8 cellular contexts compared by ENCODE assay signal in the genomic region with DNA sequence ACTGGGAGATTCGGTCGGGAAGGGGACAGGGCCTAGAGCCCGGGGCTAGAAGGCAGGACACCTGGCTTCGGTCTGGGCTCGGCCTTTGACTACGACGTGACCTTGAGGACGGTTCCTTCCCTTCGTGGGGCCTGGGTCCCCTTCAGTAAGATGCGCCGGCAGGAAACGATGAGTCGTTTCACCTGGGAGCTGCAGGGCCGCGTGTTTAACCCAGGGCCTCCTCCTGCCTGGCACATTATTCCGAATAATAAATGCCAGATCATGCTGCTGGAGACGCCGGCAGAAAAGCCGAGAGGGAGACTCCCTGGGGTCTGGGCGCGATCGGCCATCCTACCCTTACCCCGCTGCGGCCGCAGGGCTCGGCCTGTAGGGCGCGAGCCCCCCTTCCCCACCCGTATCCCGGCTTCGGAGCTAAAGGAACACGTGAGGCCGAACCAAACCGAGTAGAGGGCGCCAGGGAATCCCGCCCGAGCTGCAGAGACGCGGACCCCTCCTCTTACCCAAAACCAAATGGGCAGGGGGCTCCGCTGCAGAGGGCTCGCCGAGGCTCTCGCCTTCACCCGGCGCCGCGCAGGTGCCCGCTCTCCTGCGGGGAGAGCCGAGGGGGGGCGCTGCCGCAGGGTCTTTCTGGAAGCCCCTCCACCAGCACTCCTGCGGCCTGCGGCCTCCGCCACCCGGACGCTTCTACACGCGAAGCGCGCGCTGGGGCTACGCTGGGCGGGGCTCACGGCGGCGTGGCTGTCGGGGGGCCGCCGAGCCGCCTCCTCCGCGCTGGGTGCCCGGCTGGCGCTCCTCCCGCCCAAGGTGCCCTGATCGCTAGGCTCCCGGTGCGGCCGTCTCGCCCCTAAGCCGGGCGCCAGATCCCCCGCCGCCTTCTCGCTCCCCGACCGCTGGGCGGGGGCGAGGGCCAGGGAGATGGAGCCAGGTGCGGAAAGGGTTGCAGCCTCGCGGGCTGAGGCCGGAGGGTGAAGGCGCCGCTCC. TPM values are rescaled to one million over a fixed set of nuclear protein-coding genes. Genes with fewer than 3 reads are reported as not detected.
DNase-seq lines count a peak whose midpoint lies in the region; ATAC-seq and TF ChIP-seq lines count a peak whose summit lies in the region.

A gene with protein sequence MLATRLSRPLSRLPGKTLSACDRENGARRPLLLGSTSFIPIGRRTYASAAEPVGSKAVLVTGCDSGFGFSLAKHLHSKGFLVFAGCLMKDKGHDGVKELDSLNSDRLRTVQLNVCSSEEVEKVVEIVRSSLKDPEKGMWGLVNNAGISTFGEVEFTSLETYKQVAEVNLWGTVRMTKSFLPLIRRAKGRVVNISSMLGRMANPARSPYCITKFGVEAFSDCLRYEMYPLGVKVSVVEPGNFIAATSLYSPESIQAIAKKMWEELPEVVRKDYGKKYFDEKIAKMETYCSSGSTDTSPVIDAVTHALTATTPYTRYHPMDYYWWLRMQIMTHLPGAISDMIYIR (minus strand): TSS at position 688 of the 981 bp plus-strand sequence. CDS start 9,525 bp downstream, outside the sequence.

- peak within 1 kb of the TSS; percentile 86 for H2AFZ ChIP-seq in smooth muscle cell (ENCODE audit: low read depth)

- H3K27me3 ChIP-seq in smooth muscle cell (ENCODE audit: low read depth) = peaks cover 28% of the 10 kb centered on the region

- no peaks in the 10 kb centered on the region for H3K36me3 ChIP-seq in smooth muscle cell (ENCODE audit: low read depth)

- TF ChIP-seq CTCF in LNCaP clone FGC (IDR thresholded peaks at IDR 0.05; ENCODE audit: control insufficient read depth, extremely low read depth, insufficient read depth) (no peak), smooth muscle cell (IDR thresholded peaks at IDR 0.05; ENCODE audit: borderline replicate concordance, insufficient read depth, poor library complexity, severe bottlenecking) (no peak)

- WGBS in smooth muscle cell (ENCODE audit: low lambda C conversion rate) = 3% methylated on average over 91 of the region's 96 CpGs

- H3K4me3 ChIP-seq in LNCaP clone FGC (ENCODE audit: low read depth, low read length) (peak within 1 kb of the TSS; percentile 95), iPS-11a (ENCODE audit: low read depth, low read length) (peak within 1 kb of the TSS; percentile 59), smooth muscle cell (peak within 1 kb of the TSS; percentile 67)

- peak within 1 kb of the TSS; percentile 85 for H3K4me2 ChIP-seq in smooth muscle cell

- peak; percentile 40 for DNase-seq in DMS153 treated with DMSO at 0.1 percent for 48 hours (lab: John Stamatoyannopoulos, UW; ENCODE audit: unreplicated experiment)
- no peak for DNase-seq in LNCaP clone FGC (ENCODE audit: low read depth)
- peak; percentile 26 to 64 (median 33) for DNase-seq in T-helper 1 cell
- no peak for DNase-seq in smooth muscle cell (lab: John Stamatoyannopoulos, UW; ENCODE audit: unreplicated experiment)
- no peak for DNase-seq in middle frontal gyrus (ENCODE audit: extremely low spot score, low spot score)

- H4K20me1 ChIP-seq in smooth muscle cell (ENCODE audit: low read depth) = no peaks in the 10 kb centered on the region

- ATAC-seq in GM21576 (IDR thresholded peaks at IDR 0.05; ENCODE audit: unreplicated experiment) = peak; percentile 29

- peaks cover 6% of the 10 kb centered on the region for H3K4me1 ChIP-seq in smooth muscle cell (ENCODE audit: low read depth)

- H3K79me2 ChIP-seq in smooth muscle cell (ENCODE audit: low read depth) = no peaks in the 10 kb centered on the region

- H3K27ac ChIP-seq in angular gyrus (ENCODE audit: low read depth, low read length) (peak within 1 kb of the TSS; percentile 96), smooth muscle cell (ENCODE audit: low read depth) (peak within 1 kb of the TSS; percentile 76)

- H3F3A ChIP-seq in smooth muscle cell (ENCODE audit: low read depth) = no peaks in the 10 kb centered on the region

- H3K9ac ChIP-seq in smooth muscle cell (ENCODE audit: low read depth) = peak within 1 kb of the TSS; percentile 45

- H3K9me3 ChIP-seq in smooth muscle cell (replicated peaks; ENCODE audit: low read depth) = no peaks in the 10 kb centered on the region

RNA-seq across cellular contexts. Expression of the gene that starts here (rescaled TPM):
- total RNA-seq in smooth muscle cell = 5.6 and 7.2 TPM in 2 replicates
- 4.0 and 7.5 TPM in 2 replicates for polyA plus RNA-seq in smooth muscle cell

Comparison
In these comparisons a context has a peak if more than half of its experiments do, and no peak if none do; other contexts are left out.
1. DNase-seq: peak in DMS153 treated with DMSO at 0.1 percent for 48 hours (single experiment) and T-helper 1 cell (5 of 5); none in LNCaP clone FGC (single experiment), smooth muscle cell (single experiment) and middle frontal gyrus (single experiment).
2. Peak in every context shown above with its lines, with median percentiles within 50 percentile points of each other: H3K4me3 ChIP-seq.